17 cellular contexts compared by ENCODE assay signal in the genomic region with DNA sequence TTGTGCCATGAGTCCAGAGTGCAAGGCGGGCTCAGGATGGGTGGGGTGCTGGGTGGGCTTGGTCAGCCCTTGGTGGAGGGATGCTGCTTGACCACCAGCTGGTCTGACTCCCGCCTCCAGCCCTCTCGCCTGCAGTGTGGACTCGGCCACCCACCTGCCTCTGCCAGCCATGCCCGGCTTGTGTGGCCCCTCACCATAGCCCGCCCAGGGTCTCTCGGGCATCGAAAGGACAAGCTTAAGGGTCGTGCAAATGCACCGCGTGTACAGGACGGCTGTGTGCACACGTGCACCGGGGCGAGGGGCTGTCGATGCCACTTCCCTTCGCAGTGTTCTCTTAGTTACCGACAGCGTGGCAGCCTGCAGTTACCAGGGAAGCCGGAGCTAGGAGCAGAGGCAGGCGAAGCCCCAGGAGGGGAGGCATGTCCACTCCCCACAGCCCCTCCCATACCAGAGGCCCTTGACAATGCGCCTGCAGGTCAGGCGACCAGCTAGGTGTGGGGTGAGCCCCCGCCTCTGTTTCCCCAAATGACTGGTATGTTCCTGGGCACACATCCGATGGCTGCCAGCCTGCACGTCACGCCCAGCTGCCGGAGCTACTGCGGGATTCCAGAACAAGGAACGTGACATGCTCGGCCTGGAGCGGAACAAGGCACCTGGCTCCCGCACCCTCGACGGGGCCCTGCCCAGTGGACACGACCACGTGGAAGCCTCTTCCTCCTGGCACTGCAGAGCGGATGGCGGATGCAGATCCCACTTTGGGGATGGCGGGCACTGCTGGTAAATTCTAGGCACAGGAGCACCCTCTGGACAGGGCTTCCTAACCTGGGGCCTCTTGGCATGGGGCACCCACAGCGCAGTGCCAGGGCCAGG. TPM values are rescaled to one million over a fixed set of nuclear protein-coding genes. Genes with fewer than 3 reads are reported as not detected.
DNase-seq lines count a peak whose midpoint lies in the region; ATAC-seq and TF ChIP-seq lines count a peak whose summit lies in the region.
"Had no signal": no experiment of that assay in that cellular context is flagged by ENCODE, and none has a peak within 500 bp of the region (broad histone marks: within the 10 kb centered on the region; RNA-seq: fewer than 3 reads in every experiment).

No MANE protein-coding gene starts in this region.

- peaks cover 5% of the 10 kb centered on the region for H3K4me1 Mint-ChIP-seq in neural progenitor cell
- H3K4me1 Mint-ChIP-seq in naive thymus-derived CD4-positive, alpha-beta T cell, result no peaks in the 10 kb centered on the region

- no peaks in the 10 kb centered on the region for H3K27me3 ChIP-seq in SK-N-SH (ENCODE audit: insufficient read depth)
- no peaks in the 10 kb centered on the region for H3K27me3 ChIP-seq in NT2/D1 (ENCODE audit: insufficient read depth, insufficient read length)
- no peaks in the 10 kb centered on the region for H3K27me3 ChIP-seq in neural progenitor cell
- H3K27me3 ChIP-seq in aorta (ENCODE audit: control insufficient read depth in 1 of 2, insufficient read depth in 2 of 2, low read length in 1 of 2), result no peaks in the 10 kb centered on the region
- no peaks in the 10 kb centered on the region for H3K27me3 ChIP-seq in naive thymus-derived CD4-positive, alpha-beta T cell (ENCODE audit: control insufficient read depth in 2 of 2, insufficient read depth in 2 of 2, low read length in 2 of 2)

- H3K4me3 ChIP-seq in SK-N-SH (ENCODE audit: low read depth in 2 of 2, low read length in 1 of 2) (no peak overlapping the region), NT2/D1 (ENCODE audit: insufficient read length, low read depth) (no peak overlapping the region), neural progenitor cell (no peak overlapping the region), aorta (ENCODE audit: low read length in 2 of 2) (no peak overlapping the region)
- no peak overlapping the region for H3K4me3 ChIP-seq in naive thymus-derived CD4-positive, alpha-beta T cell (ENCODE audit: low read length)
- H3K4me3 ChIP-seq: SJSA1 had no signal

- H3K9ac ChIP-seq in SK-N-SH (no peak overlapping the region), NT2/D1 (ENCODE audit: insufficient read length, low read depth) (peak overlapping the region; percentile 50), neural progenitor cell (no peak overlapping the region)

- H3K79me2 ChIP-seq in SK-N-SH (ENCODE audit: insufficient read depth) (no peaks in the 10 kb centered on the region), neural progenitor cell (ENCODE audit: low read depth) (no peaks in the 10 kb centered on the region)

- H3K4me2 ChIP-seq in SK-N-SH (no peak overlapping the region), neural progenitor cell (no peak overlapping the region)

- TF ChIP-seq CTCF in SK-N-SH (IDR thresholded peaks at IDR 0.05), result no peak
- TF ChIP-seq CTCF in neural progenitor cell (IDR thresholded peaks at IDR 0.05), result no peak

- H4K20me1 ChIP-seq in SK-N-SH (ENCODE audit: insufficient read depth) (no peaks in the 10 kb centered on the region), neural progenitor cell (ENCODE audit: low read depth) (no peaks in the 10 kb centered on the region)

- DNase-seq in SK-N-SH, result peak; percentile 16
- no peak for DNase-seq in NT2/D1 (ENCODE audit: low read depth, low spot score)
- no peak for DNase-seq in neural progenitor cell (ENCODE audit: low spot score)
- DNase-seq in aorta, result peak; percentile 38 to 68
- no peak for DNase-seq in naive thymus-derived CD4-positive, alpha-beta T cell
- DNase-seq in NCI-H1694 treated with DMSO at 0.1 percent for 48 hours (lab: John Stamatoyannopoulos, UW), result no peak
- DNase-seq: GDM1, GOT3, NCI-H1694, NCI-H2227 treated with DMSO at 0.1 percent for 48 hours, OCI-M1 had no signal

- H3K27ac ChIP-seq in SK-N-SH (ENCODE audit: low read depth in 2 of 2, low read length in 1 of 2) (no peak overlapping the region), neural progenitor cell (no peak overlapping the region), aorta (ENCODE audit: low read depth in 1 of 2, low read length in 2 of 2) (no peak overlapping the region)
- no peak overlapping the region for H3K27ac ChIP-seq in naive thymus-derived CD4-positive, alpha-beta T cell (ENCODE audit: low read depth, low read length)
- H3K27ac ChIP-seq: C4-2B, SJSA1 had no signal

- no peak overlapping the region for H3K4me3 Mint-ChIP-seq in neural progenitor cell
- no peak overlapping the region for H3K4me3 Mint-ChIP-seq in naive thymus-derived CD4-positive, alpha-beta T cell

- no peaks in the 10 kb centered on the region for H3K36me3 Mint-ChIP-seq in neural progenitor cell
- H3K36me3 Mint-ChIP-seq in naive thymus-derived CD4-positive, alpha-beta T cell, result no peaks in the 10 kb centered on the region

- H3K9me3 Mint-ChIP-seq in neural progenitor cell, result peaks cover 12% of the 10 kb centered on the region
- H3K9me3 Mint-ChIP-seq in naive thymus-derived CD4-positive, alpha-beta T cell, result peaks cover 0 to 5% (median 0%) of the 10 kb centered on the region in 11 donors

- CTCF ChIA-PET in SK-N-SH (lab: Yijun Ruan, JAX), result interaction anchor here (1.6 kb wide), 1 partner anchor 67 kb away, joined by 5 read pairs; no protein-coding TSS in a partner anchor
- CTCF ChIA-PET in naive thymus-derived CD4-positive, alpha-beta T cell (lab: Charles Lee), result no interaction called here

- no peak for TF ChIP-seq RAD21 in SK-N-SH (IDR thresholded peaks at IDR 0.05; ENCODE audit: low read length)

- WGBS in SK-N-SH (ENCODE audit: low lambda C conversion rate), result 60% methylated on average over 13 of the region's 41 CpGs
- WGBS in aorta, 2 donors, result 85% methylated on average over 41 of the region's 41 CpGs

- H3F3A ChIP-seq in SK-N-SH (replicated peaks; ENCODE audit: insufficient read depth), result no peaks in the 10 kb centered on the region
- H3F3A ChIP-seq in neural progenitor cell (ENCODE audit: low read depth), result no peaks in the 10 kb centered on the region

- ATAC-seq in SK-N-SH treated with all-trans-retinoic acid at 6 μM for 48 hours, result no peak
- ATAC-seq in aorta (ENCODE audit: low FRiP score), result no peak
- ATAC-seq in naive thymus-derived CD4-positive, alpha-beta T cell, result no peak
- ATAC-seq: Right ventricle myocardium inferior had no signal

- no peaks in the 10 kb centered on the region for H3K9me2 ChIP-seq in SK-N-SH

- H3K27me3 Mint-ChIP-seq in neural progenitor cell (ENCODE audit: insufficient read depth, low read depth), result peaks cover 4% of the 10 kb centered on the region
- H3K27me3 Mint-ChIP-seq in naive thymus-derived CD4-positive, alpha-beta T cell, result peaks cover 0 to 9% (median 0%) of the 10 kb centered on the region in 5 donors

- H2AFZ ChIP-seq in SK-N-SH (ENCODE audit: low read depth), result no peak overlapping the region
- H2AFZ ChIP-seq in neural progenitor cell (replicated peaks), result peak overlapping the region; percentile 72

- no peak overlapping the region for H3K27ac Mint-ChIP-seq in neural progenitor cell
- H3K27ac Mint-ChIP-seq in naive thymus-derived CD4-positive, alpha-beta T cell, result no peak overlapping the region

- no peaks in the 10 kb centered on the region for H3K9me3 ChIP-seq in SK-N-SH
- H3K9me3 ChIP-seq in NT2/D1 (ENCODE audit: insufficient read depth, low read length), result peaks cover 10% of the 10 kb centered on the region; the same call in 1 of the 2 replicates
- no peaks in the 10 kb centered on the region for H3K9me3 ChIP-seq in neural progenitor cell (ENCODE audit: low read depth)
- H3K9me3 ChIP-seq in aorta (ENCODE audit: control insufficient read depth, low read length), result no peaks in the 10 kb centered on the region
- H3K9me3 ChIP-seq in naive thymus-derived CD4-positive, alpha-beta T cell (ENCODE audit: control insufficient read depth in 2 of 3, low read length in 3 of 3), result no peaks in the 10 kb centered on the region
- H3K9me3 ChIP-seq: SJSA1 had no signal

- H3K36me3 ChIP-seq in SK-N-SH (replicated peaks in 1 of 2; ENCODE audit: control insufficient read depth in 1 of 2, insufficient read depth in 2 of 2, low read length in 1 of 2) (no peaks in the 10 kb centered on the region), NT2/D1 (ENCODE audit: insufficient read depth, insufficient read length, low read length) (no peaks in the 10 kb centered on the region), neural progenitor cell (no peaks in the 10 kb centered on the region), aorta (ENCODE audit: control insufficient read depth in 1 of 2, insufficient read depth in 2 of 2, low read length in 1 of 2) (no peaks in the 10 kb centered on the region)
- no peaks in the 10 kb centered on the region for H3K36me3 ChIP-seq in naive thymus-derived CD4-positive, alpha-beta T cell (ENCODE audit: control insufficient read depth in 2 of 3, insufficient read depth in 3 of 3, low read length in 3 of 3)
- H3K36me3 ChIP-seq: SJSA1 had no signal

- TF ChIP-seq EP300 in SK-N-SH (IDR thresholded peaks at IDR 0.05; ENCODE audit: borderline replicate concordance in 1 of 2, low read depth in 1 of 2, low read length in 1 of 2), result no peak

- POLR2A ChIA-PET in SK-N-SH (lab: Yijun Ruan, JAX), result no interaction called here
- POLR2A ChIA-PET in naive thymus-derived CD4-positive, alpha-beta T cell (lab: Charles Lee), result no interaction called here

- intact Hi-C loops in aorta (cut with DNase I), result no loop called here
- intact Hi-C loops in naive thymus-derived CD4-positive, alpha-beta T cell (cut with micrococcal nuclease), result no loop called here

- no peaks in the 10 kb centered on the region for H3K4me1 ChIP-seq in SK-N-SH (ENCODE audit: control insufficient read depth in 1 of 2, insufficient read depth in 2 of 2, low read depth in 1 of 2, low read length in 1 of 2)
- peaks cover 5% of the 10 kb centered on the region for H3K4me1 ChIP-seq in NT2/D1 (ENCODE audit: insufficient read depth, insufficient read length)
- H3K4me1 ChIP-seq in neural progenitor cell, result no peaks in the 10 kb centered on the region
- no peaks in the 10 kb centered on the region for H3K4me1 ChIP-seq in aorta (ENCODE audit: control insufficient read depth in 1 of 2, insufficient read depth in 2 of 2, low read length in 2 of 2)
- H3K4me1 ChIP-seq in naive thymus-derived CD4-positive, alpha-beta T cell (ENCODE audit: control insufficient read depth in 2 of 2, insufficient read depth in 2 of 2, low read length in 2 of 2), result no peaks in the 10 kb centered on the region
- H3K4me1 ChIP-seq: SJSA1 had no signal

RNA-seq across cellular contexts. Expression of a gene that starts 7.8 kb away (rescaled TPM):
- polyA plus RNA-seq in SK-N-SH (2012; rRNA removed) (not detected in 2 replicates), aorta (not detected)
- polyA plus RNA-seq in SK-N-SH (2012; cell fraction: cytosol; rRNA removed), result not detected in 2 replicates
- not detected in 2 replicates for polyA plus RNA-seq in SK-N-SH (2012; cell fraction: nucleus; rRNA removed)
- total RNA-seq in neural progenitor cell (ENCODE audit: low replicate concordance) (2.4 and 6.6 TPM in 2 replicates), aorta (not detected)
- not detected for total RNA-seq in naive thymus-derived CD4-positive, alpha-beta T cell
- not detected for polyA plus RNA-seq in naive thymus-derived CD4-positive, alpha-beta T cell
- total RNA-seq: Daoy, MCF 10A, Right ventricle myocardium inferior, SJSA1 had no signal

RNA-seq across cellular contexts. Expression of a gene that starts 28.3 kb away (rescaled TPM):
- polyA plus RNA-seq in SK-N-SH (2012; rRNA removed), result not detected in 2 replicates
- polyA plus RNA-seq in SK-N-SH (2012; cell fraction: cytosol; rRNA removed), result not detected in 2 replicates
- not detected in 2 replicates for polyA plus RNA-seq in SK-N-SH (2012; cell fraction: nucleus; rRNA removed)
- not detected in 2 replicates for total RNA-seq in neural progenitor cell (ENCODE audit: low replicate concordance)
- total RNA-seq in aorta, result not detected
- not detected for polyA plus RNA-seq in aorta
- total RNA-seq in naive thymus-derived CD4-positive, alpha-beta T cell, result not detected
- polyA plus RNA-seq in naive thymus-derived CD4-positive, alpha-beta T cell, result not detected
- total RNA-seq: Daoy, MCF 10A, Right ventricle myocardium inferior, SJSA1 had no signal

RNA-seq across cellular contexts. Expression of a gene that starts 31.0 kb away (rescaled TPM):
- polyA plus RNA-seq in SK-N-SH (2012; rRNA removed), result 0.08 and 0.26 TPM in 2 replicates
- polyA plus RNA-seq in SK-N-SH (2012; cell fraction: cytosol; rRNA removed), result 0.15 and 0.31 TPM in 2 replicates
- 0.89 and 1.3 TPM in 2 replicates for polyA plus RNA-seq in SK-N-SH (2012; cell fraction: nucleus; rRNA removed)
- not detected in 2 replicates for total RNA-seq in neural progenitor cell (ENCODE audit: low replicate concordance)
- under 1 TPM; 0.16 to 0.78 TPM for total RNA-seq in aorta
- polyA plus RNA-seq in aorta, result not detected
- total RNA-seq in naive thymus-derived CD4-positive, alpha-beta T cell, result under 1 TPM in 1 of 5 experiments, not detected in 4; 0.29 TPM
- not detected for polyA plus RNA-seq in naive thymus-derived CD4-positive, alpha-beta T cell
- total RNA-seq: Daoy, MCF 10A, SJSA1 had no signal

RNA-seq across cellular contexts. Expression of a gene that starts 31.6 kb away (rescaled TPM):
- not detected in 2 replicates for polyA plus RNA-seq in SK-N-SH (2012; rRNA removed)
- not detected in 2 replicates for polyA plus RNA-seq in SK-N-SH (2012; cell fraction: cytosol; rRNA removed)
- polyA plus RNA-seq in SK-N-SH (2012; cell fraction: nucleus; rRNA removed), result not detected in 2 replicates
- 0.12 and 0.80 TPM in 2 replicates for total RNA-seq in neural progenitor cell (ENCODE audit: low replicate concordance)
- total RNA-seq in aorta, result not detected
- polyA plus RNA-seq in aorta, result not detected
- not detected for total RNA-seq in naive thymus-derived CD4-positive, alpha-beta T cell
- not detected for polyA plus RNA-seq in naive thymus-derived CD4-positive, alpha-beta T cell
- total RNA-seq: Daoy, MCF 10A, Right ventricle myocardium inferior, SJSA1 had no signal

Comparison
In these comparisons a context has a peak if more than half of its experiments do, and no peak if none do; other contexts are left out.
1. DNase-seq: peak in SK-N-SH (single experiment) and aorta (2 of 2); none in NT2/D1 (single experiment), neural progenitor cell (single experiment), naive thymus-derived CD4-positive, alpha-beta T cell (0 of 9) and NCI-H1694 treated with DMSO at 0.1 percent for 48 hours (single experiment).